In genomic region chr7:73718438-73718881, GRCh38 we compare ENCODE assay signal across 1 cellular context.
TF ChIP-seq lines count a peak whose summit lies in the region.

No MANE protein-coding gene starts in this region.

TF ChIP-seq in H1, 55 proteins besides CTCF, POLR2A, EP300 and RAD21:
- TF ChIP-seq SP4 (IDR thresholded peaks at IDR 0.05; ENCODE audit: low read length) = no peak
- no peak for TF ChIP-seq TBP (IDR thresholded peaks at IDR 0.05; ENCODE audit: low read depth, low read length)
- TF ChIP-seq, protein P1, sequence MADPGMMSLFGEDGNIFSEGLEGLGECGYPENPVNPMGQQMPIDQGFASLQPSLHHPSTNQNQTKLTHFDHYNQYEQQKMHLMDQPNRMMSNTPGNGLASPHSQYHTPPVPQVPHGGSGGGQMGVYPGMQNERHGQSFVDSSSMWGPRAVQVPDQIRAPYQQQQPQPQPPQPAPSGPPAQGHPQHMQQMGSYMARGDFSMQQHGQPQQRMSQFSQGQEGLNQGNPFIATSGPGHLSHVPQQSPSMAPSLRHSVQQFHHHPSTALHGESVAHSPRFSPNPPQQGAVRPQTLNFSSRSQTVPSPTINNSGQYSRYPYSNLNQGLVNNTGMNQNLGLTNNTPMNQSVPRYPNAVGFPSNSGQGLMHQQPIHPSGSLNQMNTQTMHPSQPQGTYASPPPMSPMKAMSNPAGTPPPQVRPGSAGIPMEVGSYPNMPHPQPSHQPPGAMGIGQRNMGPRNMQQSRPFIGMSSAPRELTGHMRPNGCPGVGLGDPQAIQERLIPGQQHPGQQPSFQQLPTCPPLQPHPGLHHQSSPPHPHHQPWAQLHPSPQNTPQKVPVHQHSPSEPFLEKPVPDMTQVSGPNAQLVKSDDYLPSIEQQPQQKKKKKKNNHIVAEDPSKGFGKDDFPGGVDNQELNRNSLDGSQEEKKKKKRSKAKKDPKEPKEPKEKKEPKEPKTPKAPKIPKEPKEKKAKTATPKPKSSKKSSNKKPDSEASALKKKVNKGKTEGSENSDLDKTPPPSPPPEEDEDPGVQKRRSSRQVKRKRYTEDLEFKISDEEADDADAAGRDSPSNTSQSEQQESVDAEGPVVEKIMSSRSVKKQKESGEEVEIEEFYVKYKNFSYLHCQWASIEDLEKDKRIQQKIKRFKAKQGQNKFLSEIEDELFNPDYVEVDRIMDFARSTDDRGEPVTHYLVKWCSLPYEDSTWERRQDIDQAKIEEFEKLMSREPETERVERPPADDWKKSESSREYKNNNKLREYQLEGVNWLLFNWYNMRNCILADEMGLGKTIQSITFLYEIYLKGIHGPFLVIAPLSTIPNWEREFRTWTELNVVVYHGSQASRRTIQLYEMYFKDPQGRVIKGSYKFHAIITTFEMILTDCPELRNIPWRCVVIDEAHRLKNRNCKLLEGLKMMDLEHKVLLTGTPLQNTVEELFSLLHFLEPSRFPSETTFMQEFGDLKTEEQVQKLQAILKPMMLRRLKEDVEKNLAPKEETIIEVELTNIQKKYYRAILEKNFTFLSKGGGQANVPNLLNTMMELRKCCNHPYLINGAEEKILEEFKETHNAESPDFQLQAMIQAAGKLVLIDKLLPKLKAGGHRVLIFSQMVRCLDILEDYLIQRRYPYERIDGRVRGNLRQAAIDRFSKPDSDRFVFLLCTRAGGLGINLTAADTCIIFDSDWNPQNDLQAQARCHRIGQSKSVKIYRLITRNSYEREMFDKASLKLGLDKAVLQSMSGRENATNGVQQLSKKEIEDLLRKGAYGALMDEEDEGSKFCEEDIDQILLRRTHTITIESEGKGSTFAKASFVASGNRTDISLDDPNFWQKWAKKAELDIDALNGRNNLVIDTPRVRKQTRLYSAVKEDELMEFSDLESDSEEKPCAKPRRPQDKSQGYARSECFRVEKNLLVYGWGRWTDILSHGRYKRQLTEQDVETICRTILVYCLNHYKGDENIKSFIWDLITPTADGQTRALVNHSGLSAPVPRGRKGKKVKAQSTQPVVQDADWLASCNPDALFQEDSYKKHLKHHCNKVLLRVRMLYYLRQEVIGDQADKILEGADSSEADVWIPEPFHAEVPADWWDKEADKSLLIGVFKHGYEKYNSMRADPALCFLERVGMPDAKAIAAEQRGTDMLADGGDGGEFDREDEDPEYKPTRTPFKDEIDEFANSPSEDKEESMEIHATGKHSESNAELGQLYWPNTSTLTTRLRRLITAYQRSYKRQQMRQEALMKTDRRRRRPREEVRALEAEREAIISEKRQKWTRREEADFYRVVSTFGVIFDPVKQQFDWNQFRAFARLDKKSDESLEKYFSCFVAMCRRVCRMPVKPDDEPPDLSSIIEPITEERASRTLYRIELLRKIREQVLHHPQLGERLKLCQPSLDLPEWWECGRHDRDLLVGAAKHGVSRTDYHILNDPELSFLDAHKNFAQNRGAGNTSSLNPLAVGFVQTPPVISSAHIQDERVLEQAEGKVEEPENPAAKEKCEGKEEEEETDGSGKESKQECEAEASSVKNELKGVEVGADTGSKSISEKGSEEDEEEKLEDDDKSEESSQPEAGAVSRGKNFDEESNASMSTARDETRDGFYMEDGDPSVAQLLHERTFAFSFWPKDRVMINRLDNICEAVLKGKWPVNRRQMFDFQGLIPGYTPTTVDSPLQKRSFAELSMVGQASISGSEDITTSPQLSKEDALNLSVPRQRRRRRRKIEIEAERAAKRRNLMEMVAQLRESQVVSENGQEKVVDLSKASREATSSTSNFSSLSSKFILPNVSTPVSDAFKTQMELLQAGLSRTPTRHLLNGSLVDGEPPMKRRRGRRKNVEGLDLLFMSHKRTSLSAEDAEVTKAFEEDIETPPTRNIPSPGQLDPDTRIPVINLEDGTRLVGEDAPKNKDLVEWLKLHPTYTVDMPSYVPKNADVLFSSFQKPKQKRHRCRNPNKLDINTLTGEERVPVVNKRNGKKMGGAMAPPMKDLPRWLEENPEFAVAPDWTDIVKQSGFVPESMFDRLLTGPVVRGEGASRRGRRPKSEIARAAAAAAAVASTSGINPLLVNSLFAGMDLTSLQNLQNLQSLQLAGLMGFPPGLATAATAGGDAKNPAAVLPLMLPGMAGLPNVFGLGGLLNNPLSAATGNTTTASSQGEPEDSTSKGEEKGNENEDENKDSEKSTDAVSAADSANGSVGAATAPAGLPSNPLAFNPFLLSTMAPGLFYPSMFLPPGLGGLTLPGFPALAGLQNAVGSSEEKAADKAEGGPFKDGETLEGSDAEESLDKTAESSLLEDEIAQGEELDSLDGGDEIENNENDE (IDR thresholded peaks at IDR 0.05; ENCODE audit: insufficient replicate concordance, low read length) = no peak
